Comparison of ENCODE assay signal across 23 cellular contexts in genomic region chr17:74002241-74002640, GRCh38.
"Had no signal": no experiment of that assay in that cellular context is flagged by ENCODE, and none has a peak within 500 bp of the region (broad histone marks: within the 10 kb centered on the region; RNA-seq: fewer than 3 reads in every experiment).

No MANE protein-coding gene starts in this region.

- H3K36me3 Mint-ChIP-seq: IgD-negative memory B cell had no signal

- H3K27ac Mint-ChIP-seq: IgD-negative memory B cell had no signal

- H3K4me3 ChIP-seq: K562, PC-9, Peyer's patch, SJSA1, SK-N-MC had no signal

- H3K4me3 Mint-ChIP-seq: IgD-negative memory B cell had no signal

- H3K4me2 ChIP-seq: KMS-11, PC-9 had no signal

- DNase-seq: Kasumi-1; MM.1S; NCI-H1092 treated with DMSO at 0.1 percent for 48 hours; NCI-H1436; NCI-H187; NCI-H2029; NCI-H2081 treated with DMSO at 0.1 percent for 48 hours; NCI-H2171; NCI-H226; NCI-H524; NCI-H526 treated with DMSO at 0.1 percent for 48 hours; NCI-H748 treated with DMSO at 0.1 percent for 48 hours; NK-92 treated with Interleukin-12 subunit alpha and Interleukin-12 subunit beta, amount 100 ng/mL, for 24 hours; OCI-M1; PC-9; Peyer's patch; SHP77 treated with DMSO at 0.1 percent for 48 hours had no signal

- H3K36me3 ChIP-seq: Peyer's patch, SJSA1 had no signal

- H2AFZ ChIP-seq: PC-9 had no signal

- H3K27ac ChIP-seq: HL-60, KMS-11, PC-9, Peyer's patch, SJSA1, SK-N-MC had no signal

- H3K9me3 Mint-ChIP-seq: IgD-negative memory B cell had no signal

- H3K9ac ChIP-seq: KMS-11 had no signal

- H3K4me1 ChIP-seq: Peyer's patch, SJSA1 had no signal

- H3K9me3 ChIP-seq: Peyer's patch, SJSA1 had no signal
